Comparison of ENCODE assay signal across 1 cellular context in the genomic region with DNA sequence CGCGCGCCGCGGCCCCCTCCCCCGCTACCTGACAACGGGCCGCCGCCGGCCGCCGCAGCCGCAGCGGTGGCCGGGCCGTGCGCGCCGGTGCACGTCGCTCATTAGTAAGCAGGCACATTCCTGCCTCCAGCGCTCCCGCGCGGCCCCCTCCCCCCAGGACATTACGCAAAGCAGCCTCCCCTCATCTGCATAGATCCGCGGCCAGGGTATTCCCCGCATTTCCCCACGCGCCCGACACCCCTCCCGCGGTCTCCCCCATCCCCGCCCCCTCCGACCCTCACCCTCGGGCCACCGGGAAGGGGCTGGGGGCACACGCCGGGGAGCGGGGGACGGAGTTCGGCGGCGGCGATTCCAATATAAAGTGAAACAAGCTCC.
TF ChIP-seq lines count a peak whose summit lies in the region.

A gene with protein sequence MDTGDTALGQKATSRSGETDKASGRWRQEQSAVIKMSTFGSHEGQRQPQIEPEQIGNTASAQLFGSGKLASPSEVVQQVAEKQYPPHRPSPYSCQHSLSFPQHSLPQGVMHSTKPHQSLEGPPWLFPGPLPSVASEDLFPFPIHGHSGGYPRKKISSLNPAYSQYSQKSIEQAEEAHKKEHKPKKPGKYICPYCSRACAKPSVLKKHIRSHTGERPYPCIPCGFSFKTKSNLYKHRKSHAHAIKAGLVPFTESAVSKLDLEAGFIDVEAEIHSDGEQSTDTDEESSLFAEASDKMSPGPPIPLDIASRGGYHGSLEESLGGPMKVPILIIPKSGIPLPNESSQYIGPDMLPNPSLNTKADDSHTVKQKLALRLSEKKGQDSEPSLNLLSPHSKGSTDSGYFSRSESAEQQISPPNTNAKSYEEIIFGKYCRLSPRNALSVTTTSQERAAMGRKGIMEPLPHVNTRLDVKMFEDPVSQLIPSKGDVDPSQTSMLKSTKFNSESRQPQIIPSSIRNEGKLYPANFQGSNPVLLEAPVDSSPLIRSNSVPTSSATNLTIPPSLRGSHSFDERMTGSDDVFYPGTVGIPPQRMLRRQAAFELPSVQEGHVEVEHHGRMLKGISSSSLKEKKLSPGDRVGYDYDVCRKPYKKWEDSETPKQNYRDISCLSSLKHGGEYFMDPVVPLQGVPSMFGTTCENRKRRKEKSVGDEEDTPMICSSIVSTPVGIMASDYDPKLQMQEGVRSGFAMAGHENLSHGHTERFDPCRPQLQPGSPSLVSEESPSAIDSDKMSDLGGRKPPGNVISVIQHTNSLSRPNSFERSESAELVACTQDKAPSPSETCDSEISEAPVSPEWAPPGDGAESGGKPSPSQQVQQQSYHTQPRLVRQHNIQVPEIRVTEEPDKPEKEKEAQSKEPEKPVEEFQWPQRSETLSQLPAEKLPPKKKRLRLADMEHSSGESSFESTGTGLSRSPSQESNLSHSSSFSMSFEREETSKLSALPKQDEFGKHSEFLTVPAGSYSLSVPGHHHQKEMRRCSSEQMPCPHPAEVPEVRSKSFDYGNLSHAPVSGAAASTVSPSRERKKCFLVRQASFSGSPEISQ (N-terminal part only) (minus strand): TSS at position 106 of the 375 bp plus-strand sequence. CDS start 170,438 bp downstream, outside the sequence.

TF ChIP-seq in HepG2, 621 proteins besides CTCF, POLR2A, EP300 and RAD21 (continued from another document and continues in another):
- TF ChIP-seq, protein P1, sequence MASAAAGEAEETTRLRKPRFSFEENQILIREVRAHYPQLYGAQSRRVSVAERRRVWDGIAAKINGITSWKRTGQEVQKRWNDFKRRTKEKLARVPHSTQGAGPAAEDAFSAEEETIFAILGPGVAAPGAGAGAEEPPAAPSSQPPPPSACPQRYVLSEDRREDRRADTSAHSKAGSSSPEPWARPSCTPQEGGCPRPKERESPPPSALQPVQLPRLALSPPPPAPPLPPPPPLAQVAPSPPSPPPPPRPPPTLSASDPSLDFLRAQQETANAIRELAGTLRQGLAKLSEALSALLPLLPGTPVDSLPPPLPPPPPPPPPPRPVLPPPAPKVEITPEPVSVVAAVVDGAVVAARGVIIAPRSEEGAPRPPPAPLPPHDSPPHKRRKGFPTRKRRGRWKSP (CRISPR knock-in tag; IDR thresholded peaks at IDR 0.05) = peak; percentile 44; the same call in 1 of the 2 replicates
- TF ChIP-seq ELF3 (CRISPR knock-in tag; IDR thresholded peaks at IDR 0.05) = peak; percentile 44; the same call in 1 of the 2 replicates
- TF ChIP-seq ARNT2 (CRISPR knock-in tag; IDR thresholded peaks at IDR 0.05; ENCODE audit: low read depth) = peak; percentile 81
- peak; percentile 17; the same call in 1 of the 2 replicates for TF ChIP-seq RXRB (CRISPR knock-in tag; IDR thresholded peaks at IDR 0.05; ENCODE audit: borderline replicate concordance)
- no peak for TF ChIP-seq MZF1 (CRISPR knock-in tag; IDR thresholded peaks at IDR 0.05; ENCODE audit: borderline replicate concordance)
- TF ChIP-seq, protein P2, sequence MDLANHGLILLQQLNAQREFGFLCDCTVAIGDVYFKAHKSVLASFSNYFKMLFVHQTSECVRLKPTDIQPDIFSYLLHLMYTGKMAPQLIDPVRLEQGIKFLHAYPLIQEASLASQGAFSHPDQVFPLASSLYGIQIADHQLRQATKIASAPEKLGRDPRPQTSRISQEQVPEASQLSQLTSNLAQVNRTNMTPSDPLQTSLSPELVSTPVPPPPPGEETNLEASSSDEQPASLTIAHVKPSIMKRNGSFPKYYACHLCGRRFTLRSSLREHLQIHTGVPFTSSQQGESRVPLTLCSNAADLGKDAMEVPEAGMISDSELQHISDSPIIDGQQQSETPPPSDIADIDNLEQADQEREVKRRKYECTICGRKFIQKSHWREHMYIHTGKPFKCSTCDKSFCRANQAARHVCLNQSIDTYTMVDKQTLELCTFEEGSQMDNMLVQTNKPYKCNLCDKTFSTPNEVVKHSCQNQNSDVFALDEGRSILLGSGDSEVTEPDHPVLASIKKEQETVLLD (CRISPR knock-in tag; IDR thresholded peaks at IDR 0.05; ENCODE audit: low read depth) = peak; percentile 42; the same call in 1 of the 2 replicates
- TF ChIP-seq MED13 (CRISPR knock-in tag; IDR thresholded peaks at IDR 0.05) = no peak
- peak; percentile 90 for TF ChIP-seq NFKBIZ (CRISPR knock-in tag; IDR thresholded peaks at IDR 0.05)
- TF ChIP-seq, protein P3, sequence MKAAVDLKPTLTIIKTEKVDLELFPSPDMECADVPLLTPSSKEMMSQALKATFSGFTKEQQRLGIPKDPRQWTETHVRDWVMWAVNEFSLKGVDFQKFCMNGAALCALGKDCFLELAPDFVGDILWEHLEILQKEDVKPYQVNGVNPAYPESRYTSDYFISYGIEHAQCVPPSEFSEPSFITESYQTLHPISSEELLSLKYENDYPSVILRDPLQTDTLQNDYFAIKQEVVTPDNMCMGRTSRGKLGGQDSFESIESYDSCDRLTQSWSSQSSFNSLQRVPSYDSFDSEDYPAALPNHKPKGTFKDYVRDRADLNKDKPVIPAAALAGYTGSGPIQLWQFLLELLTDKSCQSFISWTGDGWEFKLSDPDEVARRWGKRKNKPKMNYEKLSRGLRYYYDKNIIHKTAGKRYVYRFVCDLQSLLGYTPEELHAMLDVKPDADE (CRISPR knock-in tag; IDR thresholded peaks at IDR 0.05) = no peak
- TF ChIP-seq, protein P4, sequence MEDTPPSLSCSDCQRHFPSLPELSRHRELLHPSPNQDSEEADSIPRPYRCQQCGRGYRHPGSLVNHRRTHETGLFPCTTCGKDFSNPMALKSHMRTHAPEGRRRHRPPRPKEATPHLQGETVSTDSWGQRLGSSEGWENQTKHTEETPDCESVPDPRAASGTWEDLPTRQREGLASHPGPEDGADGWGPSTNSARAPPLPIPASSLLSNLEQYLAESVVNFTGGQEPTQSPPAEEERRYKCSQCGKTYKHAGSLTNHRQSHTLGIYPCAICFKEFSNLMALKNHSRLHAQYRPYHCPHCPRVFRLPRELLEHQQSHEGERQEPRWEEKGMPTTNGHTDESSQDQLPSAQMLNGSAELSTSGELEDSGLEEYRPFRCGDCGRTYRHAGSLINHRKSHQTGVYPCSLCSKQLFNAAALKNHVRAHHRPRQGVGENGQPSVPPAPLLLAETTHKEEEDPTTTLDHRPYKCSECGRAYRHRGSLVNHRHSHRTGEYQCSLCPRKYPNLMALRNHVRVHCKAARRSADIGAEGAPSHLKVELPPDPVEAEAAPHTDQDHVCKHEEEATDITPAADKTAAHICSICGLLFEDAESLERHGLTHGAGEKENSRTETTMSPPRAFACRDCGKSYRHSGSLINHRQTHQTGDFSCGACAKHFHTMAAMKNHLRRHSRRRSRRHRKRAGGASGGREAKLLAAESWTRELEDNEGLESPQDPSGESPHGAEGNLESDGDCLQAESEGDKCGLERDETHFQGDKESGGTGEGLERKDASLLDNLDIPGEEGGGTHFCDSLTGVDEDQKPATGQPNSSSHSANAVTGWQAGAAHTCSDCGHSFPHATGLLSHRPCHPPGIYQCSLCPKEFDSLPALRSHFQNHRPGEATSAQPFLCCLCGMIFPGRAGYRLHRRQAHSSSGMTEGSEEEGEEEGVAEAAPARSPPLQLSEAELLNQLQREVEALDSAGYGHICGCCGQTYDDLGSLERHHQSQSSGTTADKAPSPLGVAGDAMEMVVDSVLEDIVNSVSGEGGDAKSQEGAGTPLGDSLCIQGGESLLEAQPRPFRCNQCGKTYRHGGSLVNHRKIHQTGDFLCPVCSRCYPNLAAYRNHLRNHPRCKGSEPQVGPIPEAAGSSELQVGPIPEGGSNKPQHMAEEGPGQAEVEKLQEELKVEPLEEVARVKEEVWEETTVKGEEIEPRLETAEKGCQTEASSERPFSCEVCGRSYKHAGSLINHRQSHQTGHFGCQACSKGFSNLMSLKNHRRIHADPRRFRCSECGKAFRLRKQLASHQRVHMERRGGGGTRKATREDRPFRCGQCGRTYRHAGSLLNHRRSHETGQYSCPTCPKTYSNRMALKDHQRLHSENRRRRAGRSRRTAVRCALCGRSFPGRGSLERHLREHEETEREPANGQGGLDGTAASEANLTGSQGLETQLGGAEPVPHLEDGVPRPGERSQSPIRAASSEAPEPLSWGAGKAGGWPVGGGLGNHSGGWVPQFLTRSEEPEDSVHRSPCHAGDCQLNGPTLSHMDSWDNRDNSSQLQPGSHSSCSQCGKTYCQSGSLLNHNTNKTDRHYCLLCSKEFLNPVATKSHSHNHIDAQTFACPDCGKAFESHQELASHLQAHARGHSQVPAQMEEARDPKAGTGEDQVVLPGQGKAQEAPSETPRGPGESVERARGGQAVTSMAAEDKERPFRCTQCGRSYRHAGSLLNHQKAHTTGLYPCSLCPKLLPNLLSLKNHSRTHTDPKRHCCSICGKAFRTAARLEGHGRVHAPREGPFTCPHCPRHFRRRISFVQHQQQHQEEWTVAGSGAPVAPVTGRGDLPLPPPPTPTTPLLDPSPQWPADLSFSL (CRISPR knock-in tag; IDR thresholded peaks at IDR 0.05) = no peak
- TF ChIP-seq HOXA5 (CRISPR knock-in tag; IDR thresholded peaks at IDR 0.05) = no peak
- TF ChIP-seq, protein P5, sequence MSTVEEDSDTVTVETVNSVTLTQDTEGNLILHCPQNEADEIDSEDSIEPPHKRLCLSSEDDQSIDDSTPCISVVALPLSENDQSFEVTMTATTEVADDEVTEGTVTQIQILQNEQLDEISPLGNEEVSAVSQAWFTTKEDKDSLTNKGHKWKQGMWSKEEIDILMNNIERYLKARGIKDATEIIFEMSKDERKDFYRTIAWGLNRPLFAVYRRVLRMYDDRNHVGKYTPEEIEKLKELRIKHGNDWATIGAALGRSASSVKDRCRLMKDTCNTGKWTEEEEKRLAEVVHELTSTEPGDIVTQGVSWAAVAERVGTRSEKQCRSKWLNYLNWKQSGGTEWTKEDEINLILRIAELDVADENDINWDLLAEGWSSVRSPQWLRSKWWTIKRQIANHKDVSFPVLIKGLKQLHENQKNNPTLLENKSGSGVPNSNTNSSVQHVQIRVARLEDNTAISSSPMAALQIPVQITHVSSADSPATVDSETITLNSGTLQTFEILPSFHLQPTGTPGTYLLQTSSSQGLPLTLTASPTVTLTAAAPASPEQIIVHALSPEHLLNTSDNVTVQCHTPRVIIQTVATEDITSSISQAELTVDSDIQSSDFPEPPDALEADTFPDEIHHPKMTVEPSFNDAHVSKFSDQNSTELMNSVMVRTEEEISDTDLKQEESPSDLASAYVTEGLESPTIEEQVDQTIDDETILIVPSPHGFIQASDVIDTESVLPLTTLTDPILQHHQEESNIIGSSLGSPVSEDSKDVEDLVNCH (CRISPR knock-in tag; IDR thresholded peaks at IDR 0.05) = no peak
- no peak for TF ChIP-seq ZBTB38 (CRISPR knock-in tag; IDR thresholded peaks at IDR 0.05)
- TF ChIP-seq ZKSCAN8 (CRISPR knock-in tag; IDR thresholded peaks at IDR 0.05; ENCODE audit: borderline replicate concordance) = no peak
- 0 out of 2 replicates have a peak, but pooled peaks have one; percentile 80 for TF ChIP-seq ZNF234 (CRISPR knock-in tag; conservative IDR thresholded peaks at IDR 0.05)
- TF ChIP-seq, protein P6, sequence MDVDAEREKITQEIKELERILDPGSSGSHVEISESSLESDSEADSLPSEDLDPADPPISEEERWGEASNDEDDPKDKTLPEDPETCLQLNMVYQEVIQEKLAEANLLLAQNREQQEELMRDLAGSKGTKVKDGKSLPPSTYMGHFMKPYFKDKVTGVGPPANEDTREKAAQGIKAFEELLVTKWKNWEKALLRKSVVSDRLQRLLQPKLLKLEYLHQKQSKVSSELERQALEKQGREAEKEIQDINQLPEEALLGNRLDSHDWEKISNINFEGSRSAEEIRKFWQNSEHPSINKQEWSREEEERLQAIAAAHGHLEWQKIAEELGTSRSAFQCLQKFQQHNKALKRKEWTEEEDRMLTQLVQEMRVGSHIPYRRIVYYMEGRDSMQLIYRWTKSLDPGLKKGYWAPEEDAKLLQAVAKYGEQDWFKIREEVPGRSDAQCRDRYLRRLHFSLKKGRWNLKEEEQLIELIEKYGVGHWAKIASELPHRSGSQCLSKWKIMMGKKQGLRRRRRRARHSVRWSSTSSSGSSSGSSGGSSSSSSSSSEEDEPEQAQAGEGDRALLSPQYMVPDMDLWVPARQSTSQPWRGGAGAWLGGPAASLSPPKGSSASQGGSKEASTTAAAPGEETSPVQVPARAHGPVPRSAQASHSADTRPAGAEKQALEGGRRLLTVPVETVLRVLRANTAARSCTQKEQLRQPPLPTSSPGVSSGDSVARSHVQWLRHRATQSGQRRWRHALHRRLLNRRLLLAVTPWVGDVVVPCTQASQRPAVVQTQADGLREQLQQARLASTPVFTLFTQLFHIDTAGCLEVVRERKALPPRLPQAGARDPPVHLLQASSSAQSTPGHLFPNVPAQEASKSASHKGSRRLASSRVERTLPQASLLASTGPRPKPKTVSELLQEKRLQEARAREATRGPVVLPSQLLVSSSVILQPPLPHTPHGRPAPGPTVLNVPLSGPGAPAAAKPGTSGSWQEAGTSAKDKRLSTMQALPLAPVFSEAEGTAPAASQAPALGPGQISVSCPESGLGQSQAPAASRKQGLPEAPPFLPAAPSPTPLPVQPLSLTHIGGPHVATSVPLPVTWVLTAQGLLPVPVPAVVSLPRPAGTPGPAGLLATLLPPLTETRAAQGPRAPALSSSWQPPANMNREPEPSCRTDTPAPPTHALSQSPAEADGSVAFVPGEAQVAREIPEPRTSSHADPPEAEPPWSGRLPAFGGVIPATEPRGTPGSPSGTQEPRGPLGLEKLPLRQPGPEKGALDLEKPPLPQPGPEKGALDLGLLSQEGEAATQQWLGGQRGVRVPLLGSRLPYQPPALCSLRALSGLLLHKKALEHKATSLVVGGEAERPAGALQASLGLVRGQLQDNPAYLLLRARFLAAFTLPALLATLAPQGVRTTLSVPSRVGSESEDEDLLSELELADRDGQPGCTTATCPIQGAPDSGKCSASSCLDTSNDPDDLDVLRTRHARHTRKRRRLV (CRISPR knock-in tag; IDR thresholded peaks at IDR 0.05) = peak; percentile 57
- TF ChIP-seq MATR3 (CRISPR knock-in tag; IDR thresholded peaks at IDR 0.05) = no peak
- 0 out of 2 replicates have a peak, but pooled peaks have one; percentile 18 for TF ChIP-seq MXD4 (CRISPR knock-in tag; IDR thresholded peaks at IDR 0.05)
- TF ChIP-seq, protein P7, sequence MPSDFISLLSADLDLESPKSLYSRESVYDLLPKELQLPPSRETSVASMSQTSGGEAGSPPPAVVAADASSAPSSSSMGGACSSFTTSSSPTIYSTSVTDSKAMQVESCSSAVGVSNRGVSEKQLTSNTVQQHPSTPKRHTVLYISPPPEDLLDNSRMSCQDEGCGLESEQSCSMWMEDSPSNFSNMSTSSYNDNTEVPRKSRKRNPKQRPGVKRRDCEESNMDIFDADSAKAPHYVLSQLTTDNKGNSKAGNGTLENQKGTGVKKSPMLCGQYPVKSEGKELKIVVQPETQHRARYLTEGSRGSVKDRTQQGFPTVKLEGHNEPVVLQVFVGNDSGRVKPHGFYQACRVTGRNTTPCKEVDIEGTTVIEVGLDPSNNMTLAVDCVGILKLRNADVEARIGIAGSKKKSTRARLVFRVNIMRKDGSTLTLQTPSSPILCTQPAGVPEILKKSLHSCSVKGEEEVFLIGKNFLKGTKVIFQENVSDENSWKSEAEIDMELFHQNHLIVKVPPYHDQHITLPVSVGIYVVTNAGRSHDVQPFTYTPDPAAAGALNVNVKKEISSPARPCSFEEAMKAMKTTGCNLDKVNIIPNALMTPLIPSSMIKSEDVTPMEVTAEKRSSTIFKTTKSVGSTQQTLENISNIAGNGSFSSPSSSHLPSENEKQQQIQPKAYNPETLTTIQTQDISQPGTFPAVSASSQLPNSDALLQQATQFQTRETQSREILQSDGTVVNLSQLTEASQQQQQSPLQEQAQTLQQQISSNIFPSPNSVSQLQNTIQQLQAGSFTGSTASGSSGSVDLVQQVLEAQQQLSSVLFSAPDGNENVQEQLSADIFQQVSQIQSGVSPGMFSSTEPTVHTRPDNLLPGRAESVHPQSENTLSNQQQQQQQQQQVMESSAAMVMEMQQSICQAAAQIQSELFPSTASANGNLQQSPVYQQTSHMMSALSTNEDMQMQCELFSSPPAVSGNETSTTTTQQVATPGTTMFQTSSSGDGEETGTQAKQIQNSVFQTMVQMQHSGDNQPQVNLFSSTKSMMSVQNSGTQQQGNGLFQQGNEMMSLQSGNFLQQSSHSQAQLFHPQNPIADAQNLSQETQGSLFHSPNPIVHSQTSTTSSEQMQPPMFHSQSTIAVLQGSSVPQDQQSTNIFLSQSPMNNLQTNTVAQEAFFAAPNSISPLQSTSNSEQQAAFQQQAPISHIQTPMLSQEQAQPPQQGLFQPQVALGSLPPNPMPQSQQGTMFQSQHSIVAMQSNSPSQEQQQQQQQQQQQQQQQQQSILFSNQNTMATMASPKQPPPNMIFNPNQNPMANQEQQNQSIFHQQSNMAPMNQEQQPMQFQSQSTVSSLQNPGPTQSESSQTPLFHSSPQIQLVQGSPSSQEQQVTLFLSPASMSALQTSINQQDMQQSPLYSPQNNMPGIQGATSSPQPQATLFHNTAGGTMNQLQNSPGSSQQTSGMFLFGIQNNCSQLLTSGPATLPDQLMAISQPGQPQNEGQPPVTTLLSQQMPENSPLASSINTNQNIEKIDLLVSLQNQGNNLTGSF (CRISPR knock-in tag; IDR thresholded peaks at IDR 0.05) = no peak
